Comparison of ENCODE assay signal across 15 cellular contexts in genomic region chr12:68453278-68453677, GRCh38.
"Had no signal": no experiment of that assay in that cellular context is flagged by ENCODE, and none has a peak within 500 bp of the region (broad histone marks: within the 10 kb centered on the region; RNA-seq: fewer than 3 reads in every experiment).

No MANE protein-coding gene starts in this region.

- DNase-seq: activated CD4-positive, alpha-beta T cell treated with anti-CD3 and anti-CD28 coated beads for 1 hour; activated CD8-positive, alpha-beta memory T cell treated with anti-CD3 and anti-CD28 coated beads for 24 hours; activated gamma-delta T cell; foreskin melanocyte; heart left ventricle; nephron progenitor cell; spleen; stimulated activated CD4-positive, alpha-beta T cell treated with anti-CD3 and anti-CD28 coated beads, Interleukin-1b, Interleukin-23, amount 100 ng/mL, for 48 hours; stimulated activated naive B cell treated with anti-CD40 and anti-IgM and Interleukin-4, amounts not matched to agents 10 μg/mL and 1 μg/mL and 100 μg/mL, for 72 hours; T-helper 9 cell; upper lobe of left lung had no signal

- H3K36me3 ChIP-seq: cardiac muscle cell, heart left ventricle, spleen, suprapubic skin, upper lobe of left lung had no signal

- H3K9me3 ChIP-seq: spleen, suprapubic skin, upper lobe of left lung had no signal

- H3K27me3 ChIP-seq: cardiac muscle cell, heart left ventricle, spleen, suprapubic skin, upper lobe of left lung had no signal

- H3K27me3 Mint-ChIP-seq: stimulated activated naive B cell treated with anti-CD40 and anti-IgM and Interleukin-4, amounts not matched to agents 10 μg/mL and 1 μg/mL and 100 μg/mL, for 72 hours had no signal

- H3K4me3 Mint-ChIP-seq: nephron progenitor cell; stimulated activated naive B cell treated with anti-CD40 and anti-IgM and Interleukin-4, amounts not matched to agents 10 μg/mL and 1 μg/mL and 100 μg/mL, for 72 hours had no signal

- ATAC-seq: heart left ventricle; sciatic nerve; stimulated activated naive B cell treated with anti-CD40 and anti-IgM and Interleukin-4, amounts not matched to agents 10 μg/mL and 1 μg/mL and 100 μg/mL, for 72 hours had no signal

- H3K27ac ChIP-seq: cardiac muscle cell, SK-N-MC, suprapubic skin, upper lobe of left lung had no signal

- H3K27ac Mint-ChIP-seq: nephron progenitor cell; stimulated activated naive B cell treated with anti-CD40 and anti-IgM and Interleukin-4, amounts not matched to agents 10 μg/mL and 1 μg/mL and 100 μg/mL, for 72 hours had no signal

- H3K4me3 ChIP-seq: cardiac muscle cell, heart left ventricle, SK-N-MC, spleen, suprapubic skin, upper lobe of left lung had no signal
